In the genomic region with DNA sequence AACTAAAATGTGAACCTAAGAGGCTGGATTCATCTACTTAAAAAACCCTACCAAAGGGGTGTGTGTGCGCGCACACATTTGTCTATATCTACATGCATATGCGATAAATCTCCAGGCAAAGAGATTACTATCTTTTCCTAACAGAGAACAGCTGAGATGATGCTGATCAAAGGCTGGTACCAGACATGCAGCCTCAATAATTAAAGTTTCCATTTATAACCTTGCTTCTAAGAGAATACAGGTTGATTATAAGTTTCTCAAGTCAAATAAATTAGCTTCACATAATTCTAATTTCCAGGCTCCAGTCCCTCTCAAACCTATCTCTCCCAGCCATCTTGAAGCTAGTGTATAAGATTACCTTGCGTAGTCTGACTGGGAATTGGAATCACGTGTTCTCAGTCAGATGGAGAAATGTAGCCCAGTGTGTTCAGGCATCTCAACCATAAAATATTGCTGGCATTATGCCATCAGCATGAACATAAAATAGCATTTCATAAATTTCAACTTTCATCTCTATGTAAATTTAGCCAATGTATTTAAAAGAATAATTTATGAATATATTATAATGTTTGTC, we compare ENCODE assay signal across 1 cellular context.
TF ChIP-seq lines count a peak whose summit lies in the region.

No MANE protein-coding gene starts in this region.

TF ChIP-seq in WTC11, 78 proteins besides CTCF, POLR2A, EP300 and RAD21 (continued from another document):
- TF ChIP-seq, protein P1, sequence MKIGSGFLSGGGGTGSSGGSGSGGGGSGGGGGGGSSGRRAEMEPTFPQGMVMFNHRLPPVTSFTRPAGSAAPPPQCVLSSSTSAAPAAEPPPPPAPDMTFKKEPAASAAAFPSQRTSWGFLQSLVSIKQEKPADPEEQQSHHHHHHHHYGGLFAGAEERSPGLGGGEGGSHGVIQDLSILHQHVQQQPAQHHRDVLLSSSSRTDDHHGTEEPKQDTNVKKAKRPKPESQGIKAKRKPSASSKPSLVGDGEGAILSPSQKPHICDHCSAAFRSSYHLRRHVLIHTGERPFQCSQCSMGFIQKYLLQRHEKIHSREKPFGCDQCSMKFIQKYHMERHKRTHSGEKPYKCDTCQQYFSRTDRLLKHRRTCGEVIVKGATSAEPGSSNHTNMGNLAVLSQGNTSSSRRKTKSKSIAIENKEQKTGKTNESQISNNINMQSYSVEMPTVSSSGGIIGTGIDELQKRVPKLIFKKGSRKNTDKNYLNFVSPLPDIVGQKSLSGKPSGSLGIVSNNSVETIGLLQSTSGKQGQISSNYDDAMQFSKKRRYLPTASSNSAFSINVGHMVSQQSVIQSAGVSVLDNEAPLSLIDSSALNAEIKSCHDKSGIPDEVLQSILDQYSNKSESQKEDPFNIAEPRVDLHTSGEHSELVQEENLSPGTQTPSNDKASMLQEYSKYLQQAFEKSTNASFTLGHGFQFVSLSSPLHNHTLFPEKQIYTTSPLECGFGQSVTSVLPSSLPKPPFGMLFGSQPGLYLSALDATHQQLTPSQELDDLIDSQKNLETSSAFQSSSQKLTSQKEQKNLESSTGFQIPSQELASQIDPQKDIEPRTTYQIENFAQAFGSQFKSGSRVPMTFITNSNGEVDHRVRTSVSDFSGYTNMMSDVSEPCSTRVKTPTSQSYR (CRISPR knock-in tag; IDR thresholded peaks at IDR 0.05), result no peak
- TF ChIP-seq, protein P2, sequence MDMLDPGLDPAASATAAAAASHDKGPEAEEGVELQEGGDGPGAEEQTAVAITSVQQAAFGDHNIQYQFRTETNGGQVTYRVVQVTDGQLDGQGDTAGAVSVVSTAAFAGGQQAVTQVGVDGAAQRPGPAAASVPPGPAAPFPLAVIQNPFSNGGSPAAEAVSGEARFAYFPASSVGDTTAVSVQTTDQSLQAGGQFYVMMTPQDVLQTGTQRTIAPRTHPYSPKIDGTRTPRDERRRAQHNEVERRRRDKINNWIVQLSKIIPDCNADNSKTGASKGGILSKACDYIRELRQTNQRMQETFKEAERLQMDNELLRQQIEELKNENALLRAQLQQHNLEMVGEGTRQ (CRISPR knock-in tag; IDR thresholded peaks at IDR 0.05), result no peak
- no peak for TF ChIP-seq GRHL2 (CRISPR knock-in tag; IDR thresholded peaks at IDR 0.05; ENCODE audit: insufficient replicate concordance, severe bottlenecking)
- no peak for TF ChIP-seq GTF2I (CRISPR knock-in tag; conservative IDR thresholded peaks at IDR 0.05)
- TF ChIP-seq, protein P3, sequence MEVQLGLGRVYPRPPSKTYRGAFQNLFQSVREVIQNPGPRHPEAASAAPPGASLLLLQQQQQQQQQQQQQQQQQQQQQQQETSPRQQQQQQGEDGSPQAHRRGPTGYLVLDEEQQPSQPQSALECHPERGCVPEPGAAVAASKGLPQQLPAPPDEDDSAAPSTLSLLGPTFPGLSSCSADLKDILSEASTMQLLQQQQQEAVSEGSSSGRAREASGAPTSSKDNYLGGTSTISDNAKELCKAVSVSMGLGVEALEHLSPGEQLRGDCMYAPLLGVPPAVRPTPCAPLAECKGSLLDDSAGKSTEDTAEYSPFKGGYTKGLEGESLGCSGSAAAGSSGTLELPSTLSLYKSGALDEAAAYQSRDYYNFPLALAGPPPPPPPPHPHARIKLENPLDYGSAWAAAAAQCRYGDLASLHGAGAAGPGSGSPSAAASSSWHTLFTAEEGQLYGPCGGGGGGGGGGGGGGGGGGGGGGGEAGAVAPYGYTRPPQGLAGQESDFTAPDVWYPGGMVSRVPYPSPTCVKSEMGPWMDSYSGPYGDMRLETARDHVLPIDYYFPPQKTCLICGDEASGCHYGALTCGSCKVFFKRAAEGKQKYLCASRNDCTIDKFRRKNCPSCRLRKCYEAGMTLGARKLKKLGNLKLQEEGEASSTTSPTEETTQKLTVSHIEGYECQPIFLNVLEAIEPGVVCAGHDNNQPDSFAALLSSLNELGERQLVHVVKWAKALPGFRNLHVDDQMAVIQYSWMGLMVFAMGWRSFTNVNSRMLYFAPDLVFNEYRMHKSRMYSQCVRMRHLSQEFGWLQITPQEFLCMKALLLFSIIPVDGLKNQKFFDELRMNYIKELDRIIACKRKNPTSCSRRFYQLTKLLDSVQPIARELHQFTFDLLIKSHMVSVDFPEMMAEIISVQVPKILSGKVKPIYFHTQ (CRISPR knock-in tag; IDR thresholded peaks at IDR 0.05), result no peak
- TF ChIP-seq SOX15 (CRISPR knock-in tag; IDR thresholded peaks at IDR 0.05), result no peak
- TF ChIP-seq TEAD1 (CRISPR knock-in tag; IDR thresholded peaks at IDR 0.05), result no peak
